In the genomic region with DNA sequence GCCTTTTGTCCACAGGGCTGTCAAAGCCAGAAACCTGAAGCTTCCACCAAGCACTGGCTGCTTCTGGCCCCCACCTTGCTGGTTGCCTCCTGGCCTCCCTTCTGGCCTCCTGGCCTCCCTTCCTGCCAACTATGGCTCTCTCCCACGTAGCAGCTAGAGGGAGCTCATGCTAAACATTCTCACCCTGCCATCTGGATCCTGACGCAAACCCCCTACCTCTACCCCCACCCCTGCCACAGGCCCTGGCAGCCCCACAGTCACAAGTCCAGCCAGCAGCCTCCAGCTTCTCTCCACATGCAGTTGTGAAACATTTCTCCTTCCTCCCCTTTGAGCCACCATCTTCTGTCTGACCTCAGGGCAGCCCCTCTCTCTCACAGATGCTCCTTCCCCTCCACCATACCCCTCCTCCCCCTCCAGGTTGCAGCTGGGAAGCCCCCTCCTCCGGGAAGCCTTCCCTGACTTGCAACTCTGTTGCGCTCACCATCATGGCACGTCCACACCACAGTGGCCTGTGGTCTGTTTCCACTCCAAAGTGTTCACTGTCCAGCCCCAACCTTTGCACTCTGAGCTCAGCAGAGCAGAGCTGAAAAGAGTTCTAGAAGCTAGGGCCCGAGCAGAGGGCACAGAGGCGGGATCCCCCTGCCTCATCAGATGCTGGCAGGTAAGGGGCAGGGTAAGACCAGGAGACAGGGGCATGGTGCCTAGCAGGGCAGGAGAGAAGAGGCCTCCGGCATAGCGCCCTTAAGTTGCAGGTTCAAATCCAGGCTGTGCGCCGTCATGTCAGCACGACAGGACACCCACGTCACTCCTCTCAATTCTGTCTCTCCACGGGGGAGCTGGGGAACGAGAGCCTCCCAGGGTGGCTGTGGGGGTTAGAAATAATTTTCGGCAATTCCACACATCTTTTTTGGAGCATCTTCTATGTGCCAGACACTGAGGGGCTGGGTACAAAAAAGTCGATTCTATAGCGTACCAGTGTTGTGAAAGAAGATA, we compare ENCODE assay signal across 1 cellular context.
TF ChIP-seq lines count a peak whose summit lies in the region.

No MANE protein-coding gene starts in this region.

TF ChIP-seq in GM12878, 131 proteins besides CTCF, POLR2A, EP300 and RAD21:
- TF ChIP-seq PAX5 (IDR thresholded peaks at IDR 0.05; ENCODE audit: borderline replicate concordance, low read depth, low read length) (no peak), ZNF217 (IDR thresholded peaks at IDR 0.05) (no peak), POLR2AphosphoS2 (IDR thresholded peaks at IDR 0.05; ENCODE audit: low read depth, low read length) (no peak), IKZF2 (IDR thresholded peaks at IDR 0.05) (no peak), MYC (IDR thresholded peaks at IDR 0.05; ENCODE audit: insufficient read depth, insufficient read length, insufficient replicate concordance, low read length, severe bottlenecking) (no peak), CBX5 (IDR thresholded peaks at IDR 0.05; ENCODE audit: low read depth) (no peak), TCF3 (IDR thresholded peaks at IDR 0.05; ENCODE audit: borderline replicate concordance, insufficient read depth, low read depth, low read length) (no peak), ZBED1 (IDR thresholded peaks at IDR 0.05; ENCODE audit: borderline replicate concordance) (no peak), RUNX3 (IDR thresholded peaks at IDR 0.05; ENCODE audit: low read length) (no peak), SP1 (IDR thresholded peaks at IDR 0.05; ENCODE audit: low read depth, low read length) (no peak), IKZF1 (conservative IDR thresholded peaks at IDR 0.05) (no peak), MYB (IDR thresholded peaks at IDR 0.05; ENCODE audit: borderline replicate concordance, low read depth, low read length) (no peak)
- TF ChIP-seq, protein P1, sequence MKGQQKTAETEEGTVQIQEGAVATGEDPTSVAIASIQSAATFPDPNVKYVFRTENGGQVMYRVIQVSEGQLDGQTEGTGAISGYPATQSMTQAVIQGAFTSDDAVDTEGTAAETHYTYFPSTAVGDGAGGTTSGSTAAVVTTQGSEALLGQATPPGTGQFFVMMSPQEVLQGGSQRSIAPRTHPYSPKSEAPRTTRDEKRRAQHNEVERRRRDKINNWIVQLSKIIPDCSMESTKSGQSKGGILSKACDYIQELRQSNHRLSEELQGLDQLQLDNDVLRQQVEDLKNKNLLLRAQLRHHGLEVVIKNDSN (IDR thresholded peaks at IDR 0.05; ENCODE audit: borderline replicate concordance, extremely low read length, insufficient read depth, low read depth, low read length), result no peak
- TF ChIP-seq, protein P2, sequence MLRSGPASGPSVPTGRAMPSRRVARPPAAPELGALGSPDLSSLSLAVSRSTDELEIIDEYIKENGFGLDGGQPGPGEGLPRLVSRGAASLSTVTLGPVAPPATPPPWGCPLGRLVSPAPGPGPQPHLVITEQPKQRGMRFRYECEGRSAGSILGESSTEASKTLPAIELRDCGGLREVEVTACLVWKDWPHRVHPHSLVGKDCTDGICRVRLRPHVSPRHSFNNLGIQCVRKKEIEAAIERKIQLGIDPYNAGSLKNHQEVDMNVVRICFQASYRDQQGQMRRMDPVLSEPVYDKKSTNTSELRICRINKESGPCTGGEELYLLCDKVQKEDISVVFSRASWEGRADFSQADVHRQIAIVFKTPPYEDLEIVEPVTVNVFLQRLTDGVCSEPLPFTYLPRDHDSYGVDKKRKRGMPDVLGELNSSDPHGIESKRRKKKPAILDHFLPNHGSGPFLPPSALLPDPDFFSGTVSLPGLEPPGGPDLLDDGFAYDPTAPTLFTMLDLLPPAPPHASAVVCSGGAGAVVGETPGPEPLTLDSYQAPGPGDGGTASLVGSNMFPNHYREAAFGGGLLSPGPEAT (IDR thresholded peaks at IDR 0.05; ENCODE audit: low read depth), result no peak
- TF ChIP-seq, protein P3, sequence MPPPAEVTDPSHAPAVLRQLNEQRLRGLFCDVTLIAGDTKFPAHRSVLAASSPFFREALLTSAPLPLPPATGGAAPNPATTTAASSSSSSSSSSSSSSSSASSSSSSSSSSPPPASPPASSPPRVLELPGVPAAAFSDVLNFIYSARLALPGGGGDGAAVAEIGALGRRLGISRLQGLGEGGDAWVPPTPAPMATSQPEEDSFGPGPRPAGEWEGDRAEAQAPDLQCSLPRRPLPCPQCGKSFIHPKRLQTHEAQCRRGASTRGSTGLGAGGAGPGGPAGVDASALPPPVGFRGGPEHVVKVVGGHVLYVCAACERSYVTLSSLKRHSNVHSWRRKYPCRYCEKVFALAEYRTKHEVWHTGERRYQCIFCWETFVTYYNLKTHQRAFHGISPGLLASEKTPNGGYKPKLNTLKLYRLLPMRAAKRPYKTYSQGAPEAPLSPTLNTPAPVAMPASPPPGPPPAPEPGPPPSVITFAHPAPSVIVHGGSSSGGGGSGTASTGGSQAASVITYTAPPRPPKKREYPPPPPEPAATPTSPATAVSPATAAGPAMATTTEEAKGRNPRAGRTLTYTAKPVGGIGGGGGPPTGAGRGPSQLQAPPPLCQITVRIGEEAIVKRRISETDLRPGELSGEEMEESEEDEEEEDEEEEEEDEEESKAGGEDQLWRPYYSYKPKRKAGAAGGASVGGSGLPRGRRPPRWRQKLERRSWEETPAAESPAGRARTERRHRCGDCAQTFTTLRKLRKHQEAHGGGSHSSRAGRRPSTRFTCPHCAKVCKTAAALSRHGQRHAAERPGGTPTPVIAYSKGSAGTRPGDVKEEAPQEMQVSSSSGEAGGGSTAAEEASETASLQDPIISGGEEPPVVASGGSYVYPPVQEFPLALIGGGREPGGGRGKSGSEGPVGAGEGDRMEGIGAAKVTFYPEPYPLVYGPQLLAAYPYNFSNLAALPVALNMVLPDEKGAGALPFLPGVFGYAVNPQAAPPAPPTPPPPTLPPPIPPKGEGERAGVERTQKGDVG (CRISPR knock-in tag; IDR thresholded peaks at IDR 0.05), result no peak
- TF ChIP-seq, protein P4, sequence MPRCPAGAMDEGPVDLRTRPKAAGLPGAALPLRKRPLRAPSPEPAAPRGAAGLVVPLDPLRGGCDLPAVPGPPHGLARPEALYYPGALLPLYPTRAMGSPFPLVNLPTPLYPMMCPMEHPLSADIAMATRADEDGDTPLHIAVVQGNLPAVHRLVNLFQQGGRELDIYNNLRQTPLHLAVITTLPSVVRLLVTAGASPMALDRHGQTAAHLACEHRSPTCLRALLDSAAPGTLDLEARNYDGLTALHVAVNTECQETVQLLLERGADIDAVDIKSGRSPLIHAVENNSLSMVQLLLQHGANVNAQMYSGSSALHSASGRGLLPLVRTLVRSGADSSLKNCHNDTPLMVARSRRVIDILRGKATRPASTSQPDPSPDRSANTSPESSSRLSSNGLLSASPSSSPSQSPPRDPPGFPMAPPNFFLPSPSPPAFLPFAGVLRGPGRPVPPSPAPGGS (IDR thresholded peaks at IDR 0.05; ENCODE audit: borderline replicate concordance, insufficient read depth, low read depth, low read length, poor library complexity, severe bottlenecking), result no peak
- TF ChIP-seq, protein P5, sequence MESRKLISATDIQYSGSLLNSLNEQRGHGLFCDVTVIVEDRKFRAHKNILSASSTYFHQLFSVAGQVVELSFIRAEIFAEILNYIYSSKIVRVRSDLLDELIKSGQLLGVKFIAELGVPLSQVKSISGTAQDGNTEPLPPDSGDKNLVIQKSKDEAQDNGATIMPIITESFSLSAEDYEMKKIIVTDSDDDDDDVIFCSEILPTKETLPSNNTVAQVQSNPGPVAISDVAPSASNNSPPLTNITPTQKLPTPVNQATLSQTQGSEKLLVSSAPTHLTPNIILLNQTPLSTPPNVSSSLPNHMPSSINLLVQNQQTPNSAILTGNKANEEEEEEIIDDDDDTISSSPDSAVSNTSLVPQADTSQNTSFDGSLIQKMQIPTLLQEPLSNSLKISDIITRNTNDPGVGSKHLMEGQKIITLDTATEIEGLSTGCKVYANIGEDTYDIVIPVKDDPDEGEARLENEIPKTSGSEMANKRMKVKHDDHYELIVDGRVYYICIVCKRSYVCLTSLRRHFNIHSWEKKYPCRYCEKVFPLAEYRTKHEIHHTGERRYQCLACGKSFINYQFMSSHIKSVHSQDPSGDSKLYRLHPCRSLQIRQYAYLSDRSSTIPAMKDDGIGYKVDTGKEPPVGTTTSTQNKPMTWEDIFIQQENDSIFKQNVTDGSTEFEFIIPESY (IDR thresholded peaks at IDR 0.05), result no peak
- TF ChIP-seq, protein P6, sequence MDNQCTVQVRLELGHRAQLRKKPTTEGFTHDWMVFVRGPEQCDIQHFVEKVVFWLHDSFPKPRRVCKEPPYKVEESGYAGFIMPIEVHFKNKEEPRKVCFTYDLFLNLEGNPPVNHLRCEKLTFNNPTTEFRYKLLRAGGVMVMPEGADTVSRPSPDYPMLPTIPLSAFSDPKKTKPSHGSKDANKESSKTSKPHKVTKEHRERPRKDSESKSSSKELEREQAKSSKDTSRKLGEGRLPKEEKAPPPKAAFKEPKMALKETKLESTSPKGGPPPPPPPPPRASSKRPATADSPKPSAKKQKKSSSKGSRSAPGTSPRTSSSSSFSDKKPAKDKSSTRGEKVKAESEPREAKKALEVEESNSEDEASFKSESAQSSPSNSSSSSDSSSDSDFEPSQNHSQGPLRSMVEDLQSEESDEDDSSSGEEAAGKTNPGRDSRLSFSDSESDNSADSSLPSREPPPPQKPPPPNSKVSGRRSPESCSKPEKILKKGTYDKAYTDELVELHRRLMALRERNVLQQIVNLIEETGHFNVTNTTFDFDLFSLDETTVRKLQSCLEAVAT (IDR thresholded peaks at IDR 0.05), result no peak
